Comparison of ENCODE assay signal across 10 cellular contexts in the genomic region with DNA sequence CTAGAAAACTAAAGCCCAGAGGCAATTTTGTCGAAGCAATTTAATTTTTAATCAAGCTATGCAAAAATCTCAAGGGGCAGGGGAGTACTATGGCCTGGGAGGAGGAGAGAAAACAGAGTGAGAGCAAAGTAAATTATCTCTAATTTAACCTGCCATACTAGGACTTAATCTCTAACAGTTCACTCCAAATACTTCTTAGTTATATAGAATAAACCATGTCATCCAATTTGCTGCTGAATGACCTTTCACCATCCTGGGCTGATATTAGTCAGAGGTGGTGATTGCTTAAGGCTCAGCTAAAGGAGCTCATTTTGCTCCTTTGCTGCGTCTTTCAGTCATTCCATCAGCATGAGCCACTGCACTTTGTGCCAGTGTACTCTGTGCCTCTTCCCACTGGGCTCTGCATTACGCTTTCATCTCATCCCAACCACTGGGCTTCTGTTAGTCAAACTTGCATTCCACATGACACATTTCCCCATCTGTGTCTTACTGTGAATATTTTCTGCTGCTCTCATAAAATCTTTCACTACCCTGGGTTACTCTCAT.
A peak's percentile ranks its signal among the peaks of the same experiment; 100 is the strongest.
DNase-seq lines count a peak whose midpoint lies in the region; ATAC-seq, FAIRE-seq and TF ChIP-seq lines count a peak whose summit lies in the region.
"Had no signal": no experiment of that assay in that cellular context is flagged by ENCODE, and none has a peak within 500 bp of the region (broad histone marks: within the 10 kb centered on the region; RNA-seq: fewer than 3 reads in every experiment).

No MANE protein-coding gene starts in this region.

- no peak for TF ChIP-seq POLR2A in HepG2 (IDR thresholded peaks at IDR 0.05; ENCODE audit: insufficient read depth in 1 of 2, low read depth in 2 of 2, low read length in 2 of 2)

- FAIRE-seq in HepG2 (lab: Jason Lieb, UNC), result no peak

- peaks cover 21% of the 10 kb centered on the region for H3K4me1 ChIP-seq in HepG2 (ENCODE audit: insufficient read depth, low read length)

- intact Hi-C loops in HepG2 (cut with micrococcal nuclease; ENCODE audit: unreplicated experiment), result no loop called here

- POLR2A ChIA-PET in HepG2 (lab: Yijun Ruan, JAX), result no interaction called here

- H3K36me3 ChIP-seq in HepG2 (replicated peaks in 1 of 2; ENCODE audit: control insufficient read depth in 1 of 2, insufficient read depth in 2 of 2, low read length in 2 of 2), result no peaks in the 10 kb centered on the region

- H3K79me2 ChIP-seq in HepG2 (ENCODE audit: insufficient read depth, low read length), result no peaks in the 10 kb centered on the region

- H3K4me2 ChIP-seq in HepG2 (ENCODE audit: low read depth, low read length), result no peak overlapping the region

- DNase-seq in LHCN-M2 (ENCODE audit: low read depth), result peak; percentile 100
- peak; percentile 98 to 100 for DNase-seq in cardiac fibroblast (ENCODE audit: low read depth in 2 of 2)
- peak; percentile 45 for DNase-seq in HepG2 (ENCODE audit: low spot score)
- peak; percentile 44 for DNase-seq in ureter (ENCODE audit: low spot score)
- no peak for DNase-seq in HUDEP-2 (lab: John Stamatoyannopoulos, UW; ENCODE audit: unreplicated experiment in 76 of 76)
- no peak for DNase-seq in 8988T
- DNase-seq in NK-92 (lab: John Stamatoyannopoulos, UW; ENCODE audit: unreplicated experiment), result no peak
- DNase-seq: activated CD4-positive, alpha-beta T cell treated with anti-CD3 and anti-CD28 coated beads, Interleukin-2, amount 10 ng/mL, durations not matched to agents 7 days and 5 days; midbrain had no signal

- TF ChIP-seq EP300 in HepG2 (IDR thresholded peaks at IDR 0.05; ENCODE audit: low read depth in 2 of 2, low read length in 2 of 2) (no peak), HepG2 (CRISPR knock-in tag; IDR thresholded peaks at IDR 0.05; ENCODE audit: borderline replicate concordance) (no peak)

- H3K27ac ChIP-seq in HepG2 (ENCODE audit: extremely low read length, insufficient read depth, low read length), result no peak overlapping the region

- peak; percentile 52; the same call in 2 of the 3 replicates for ATAC-seq in HepG2
- no peak for ATAC-seq in GM19452 (IDR thresholded peaks at IDR 0.05; ENCODE audit: unreplicated experiment)

- H3K4me3 ChIP-seq in cardiac fibroblast (replicated peaks in 1 of 2; ENCODE audit: low read depth in 2 of 2, low read length in 2 of 2) (no peak overlapping the region), HepG2 (replicated peaks in 1 of 3; ENCODE audit: insufficient read depth in 1 of 3, low read depth in 2 of 3, low read length in 3 of 3) (no peak overlapping the region)

- WGBS in HepG2 (ENCODE audit: low lambda C conversion rate), result 6% methylated on average over 3 of the region's 3 CpGs

- no peaks in the 10 kb centered on the region for H3K27me3 ChIP-seq in HepG2 (ENCODE audit: control insufficient read depth in 1 of 2, insufficient read depth in 2 of 2, low read length in 2 of 2)

- TF ChIP-seq RAD21 in HepG2 (CRISPR knock-in tag; IDR thresholded peaks at IDR 0.05), result no peak

- no peak overlapping the region for H3K9ac ChIP-seq in HepG2 (ENCODE audit: insufficient read depth, low read depth, low read length)

- no peak overlapping the region for H2AFZ ChIP-seq in HepG2 (ENCODE audit: low read length)

- CTCF ChIA-PET in HepG2 (lab: Yijun Ruan, JAX; ENCODE audit: low intra/inter-chr PET ratio, low total read pairs), result no interaction called here

- in situ Hi-C loops in HepG2 (cut with HindIII; ENCODE audit: extremely low pct_ligation_motif_present, low pct_unique_long_range_greater_than_20kb), result no loop called here

- BruUV-seq in HepG2 (replicated peaks; lab: Mats Ljungman, UMichigan), result no TSS peak

- no peaks in the 10 kb centered on the region for H4K20me1 ChIP-seq in HepG2 (ENCODE audit: insufficient read depth, low read length)

- H3K9me3 ChIP-seq in HepG2 (ENCODE audit: low read length), result no peaks in the 10 kb centered on the region

- TF ChIP-seq CTCF in cardiac fibroblast (IDR thresholded peaks at IDR 0.05; ENCODE audit: low read depth, low read length) (no peak), HepG2 (CRISPR knock-in tag; IDR thresholded peaks at IDR 0.05) (no peak)

TF ChIP-seq in HepG2, 621 proteins besides CTCF, POLR2A, EP300 and RAD21:
- TF ChIP-seq FOSL2 (CRISPR knock-in tag; IDR thresholded peaks at IDR 0.05) (0 out of 2 replicates have a peak, but pooled peaks have one; percentile 16), GTF2F1 (IDR thresholded peaks at IDR 0.05; ENCODE audit: low read length) (no peak)

Comparison
In these comparisons a context has a peak if more than half of its experiments do, and no peak if none do; other contexts are left out.
1. DNase-seq: peak in LHCN-M2 (single experiment), cardiac fibroblast (2 of 2), HepG2 (single experiment) and ureter (single experiment); none in HUDEP-2 (0 of 76), 8988T (single experiment) and NK-92 (single experiment).